ENCODE assay signal across 12 cellular contexts in the genomic region with DNA sequence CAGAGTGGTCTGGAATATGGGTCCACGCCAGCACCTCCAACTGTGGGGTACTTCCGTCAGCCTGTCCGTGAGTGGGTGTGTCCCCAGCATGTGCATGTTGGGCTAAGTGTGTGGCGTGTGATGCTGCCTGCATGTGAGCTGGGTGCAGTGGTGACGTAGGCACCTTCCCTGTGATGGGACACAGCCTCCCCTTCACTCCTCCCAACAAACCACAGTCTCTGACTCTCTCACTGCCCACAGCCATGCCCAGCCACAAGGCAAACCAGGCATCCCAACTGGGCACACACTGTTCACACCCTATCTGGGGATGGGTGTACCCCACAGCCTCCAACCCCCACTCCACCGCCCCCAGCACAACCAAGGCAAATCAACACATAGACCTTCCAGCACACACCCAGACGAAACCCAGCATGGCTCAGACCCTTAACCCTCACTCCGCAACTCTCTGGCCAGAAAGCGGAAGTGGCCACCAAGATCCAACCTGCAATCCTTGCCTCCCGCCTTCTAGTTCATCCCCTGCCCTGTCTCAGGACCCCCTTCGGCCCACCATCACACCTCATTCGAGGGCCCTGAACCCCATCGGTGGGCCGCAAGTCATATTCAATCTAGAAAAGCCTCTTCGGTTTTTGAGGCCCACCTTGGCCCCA. TPM values are rescaled to one million over a fixed set of nuclear protein-coding genes. Genes with fewer than 3 reads are reported as not detected.
A peak's percentile ranks its signal among the peaks of the same experiment; 100 is the strongest.
DNase-seq lines count a peak whose midpoint lies in the region; ATAC-seq and TF ChIP-seq lines count a peak whose summit lies in the region.
"Had no signal": no experiment of that assay in that cellular context is flagged by ENCODE, and none has a peak within 500 bp of the region (broad histone marks: within the 10 kb centered on the region; RNA-seq: fewer than 3 reads in every experiment).

No MANE protein-coding gene starts in this region.

- H4K20me1 ChIP-seq in OCI-LY1 (ENCODE audit: insufficient read depth, low read length) (no peaks in the 10 kb centered on the region), osteoblast (ENCODE audit: insufficient read depth, low read length) (peaks cover 3% of the 10 kb centered on the region)

- peak; percentile 6 for ATAC-seq in effector memory CD8-positive, alpha-beta T cell (replicated peaks)
- ATAC-seq in GM18502 (IDR thresholded peaks at IDR 0.05; ENCODE audit: poor library complexity, unreplicated experiment) = no peak
- ATAC-seq: gastrocnemius medialis had no signal

- H3K9me3 ChIP-seq in OCI-LY1 (ENCODE audit: low read length) (no peaks in the 10 kb centered on the region), osteoblast (ENCODE audit: low read depth, low read length) (no peaks in the 10 kb centered on the region)
- H3K9me3 ChIP-seq: gastrocnemius medialis had no signal

- no peaks in the 10 kb centered on the region for H3K9me3 Mint-ChIP-seq in Calu3 (ENCODE audit: low read depth, unreplicated experiment)
- no peaks in the 10 kb centered on the region for H3K9me3 Mint-ChIP-seq in effector memory CD8-positive, alpha-beta T cell

- H3K36me3 ChIP-seq in OCI-LY1 (ENCODE audit: insufficient read depth, low read length) = no peaks in the 10 kb centered on the region
- H3K36me3 ChIP-seq in osteoblast (ENCODE audit: insufficient read depth, low read length) = no peaks in the 10 kb centered on the region
- H3K36me3 ChIP-seq: gastrocnemius medialis had no signal

- intact Hi-C loops in Calu3 (cut with micrococcal nuclease; ENCODE audit: unreplicated experiment) = no loop called here

- no peaks in the 10 kb centered on the region for H3K79me2 ChIP-seq in OCI-LY1 (ENCODE audit: insufficient read depth, low read length)
- no peaks in the 10 kb centered on the region for H3K79me2 ChIP-seq in osteoblast (ENCODE audit: insufficient read depth, low read length)

- H3K9me2 ChIP-seq in OCI-LY1 (ENCODE audit: low read depth, low read length) = no peaks in the 10 kb centered on the region

- H3K27me3 ChIP-seq in OCI-LY1 (ENCODE audit: insufficient read depth, low read length) (no peaks in the 10 kb centered on the region), osteoblast (ENCODE audit: insufficient read depth, low read length) (peaks cover 56% of the 10 kb centered on the region)

- CTCF ChIA-PET in Calu3 (lab: Charles Lee) = no interaction called here

- H3F3A ChIP-seq in OCI-LY1 (ENCODE audit: insufficient read depth, low read length) = no peaks in the 10 kb centered on the region

- H3K4me2 ChIP-seq in OCI-LY1 (ENCODE audit: low read length) (peak overlapping the region; percentile 55; the same call in 1 of the 2 replicates), osteoblast (ENCODE audit: insufficient read depth, low read length) (peak overlapping the region; percentile 61)

- DNase-seq in Calu3 (no peak), osteoblast (ENCODE audit: insufficient read length, low spot score, missing footprints) (peak; percentile 87), NCI-H226 (no peak), NCI-H128 (lab: John Stamatoyannopoulos, UW; ENCODE audit: unreplicated experiment) (no peak), NCI-H446 treated with DMSO at 0.1 percent for 48 hours (lab: John Stamatoyannopoulos, UW) (no peak)
- DNase-seq in effector memory CD8-positive, alpha-beta T cell = no peak
- DNase-seq: activated CD4-positive, CD25-positive, alpha-beta regulatory T cell; gastrocnemius medialis; stimulated activated CD4-positive, alpha-beta T cell treated with anti-CD3 and anti-CD28 coated beads, Interleukin-2, amount 100 ng/mL, for 48 hours had no signal

- no peak overlapping the region for H3K27ac Mint-ChIP-seq in Calu3 (ENCODE audit: unreplicated experiment)
- H3K27ac Mint-ChIP-seq in effector memory CD8-positive, alpha-beta T cell = peak overlapping the region in 1 of 2 donors; percentile 90

- H3K27me3 Mint-ChIP-seq in Calu3 (ENCODE audit: unreplicated experiment) = peaks cover 62% of the 10 kb centered on the region
- peaks cover 44 to 75% of the 10 kb centered on the region in 2 donors for H3K27me3 Mint-ChIP-seq in effector memory CD8-positive, alpha-beta T cell

- no peak overlapping the region for H2AFZ ChIP-seq in OCI-LY1 (ENCODE audit: low read length)
- H2AFZ ChIP-seq in osteoblast (ENCODE audit: low read length) = no peak overlapping the region

- peak overlapping the region; percentile 46 for H3K4me3 Mint-ChIP-seq in Calu3 (ENCODE audit: low read depth, unreplicated experiment)
- peak overlapping the region; percentile 66 to 70 for H3K4me3 Mint-ChIP-seq in effector memory CD8-positive, alpha-beta T cell

- H3K27ac ChIP-seq in OCI-LY1 (ENCODE audit: low read depth, low read length, poor library complexity, severe bottlenecking) (no peak overlapping the region), osteoblast (ENCODE audit: low read depth, low read length) (no peak overlapping the region)
- H3K27ac ChIP-seq: gastrocnemius medialis had no signal

- no peak for TF ChIP-seq CTCF in Calu3 (IDR thresholded peaks at IDR 0.05; ENCODE audit: unreplicated experiment)
- no peak for TF ChIP-seq CTCF in OCI-LY1 (IDR thresholded peaks at IDR 0.05; ENCODE audit: low read length)
- TF ChIP-seq CTCF in osteoblast (IDR thresholded peaks at IDR 0.05; ENCODE audit: extremely low read depth, low read depth, low read length) = no peak

- no peaks in the 10 kb centered on the region for H3K4me1 Mint-ChIP-seq in Calu3 (ENCODE audit: low read depth, unreplicated experiment)
- peaks cover 16 to 21% of the 10 kb centered on the region in 2 donors for H3K4me1 Mint-ChIP-seq in effector memory CD8-positive, alpha-beta T cell (ENCODE audit: low read depth in 2 of 2)

- no peaks in the 10 kb centered on the region for H3K4me1 ChIP-seq in OCI-LY1 (ENCODE audit: insufficient read depth, low read length, severe bottlenecking)
- H3K4me1 ChIP-seq in osteoblast (ENCODE audit: insufficient read depth, low read length) = peaks cover 8% of the 10 kb centered on the region
- H3K4me1 ChIP-seq: gastrocnemius medialis had no signal

- BruUV-seq in Calu3 (replicated peaks; lab: Mats Ljungman, UMichigan) = no TSS peak

- no peak overlapping the region for H3K9ac ChIP-seq in OCI-LY1 (ENCODE audit: low read length)

- peaks cover 10% of the 10 kb centered on the region for H3K36me3 Mint-ChIP-seq in Calu3 (ENCODE audit: insufficient read depth, unreplicated experiment)
- H3K36me3 Mint-ChIP-seq in effector memory CD8-positive, alpha-beta T cell (ENCODE audit: insufficient read depth) = peaks cover 61% of the 10 kb centered on the region

- no peak overlapping the region for H3K4me3 ChIP-seq in OCI-LY1 (ENCODE audit: low read depth, low read length, poor library complexity, severe bottlenecking)
- peak overlapping the region; percentile 66 for H3K4me3 ChIP-seq in osteoblast (ENCODE audit: insufficient read depth, low read length)

RNA-seq across cellular contexts. Expression of a gene that starts 10.4 kb away (rescaled TPM):
- 0.34 and 0.35 TPM in 2 replicates for total RNA-seq in Calu3 (2022)
- 0.29 and 0.72 TPM in 2 replicates for total RNA-seq in osteoblast
- total RNA-seq: HT1080 had no signal

RNA-seq across cellular contexts. Expression of a gene that starts 12.4 kb away (rescaled TPM):
- total RNA-seq in Calu3 (2022) (5.5 and 6.4 TPM in 2 replicates), osteoblast (5.9 and 9.4 TPM in 2 replicates)

RNA-seq across cellular contexts. Expression of a gene that starts 12.7 kb away (rescaled TPM):
- total RNA-seq in Calu3 (2022) (64.7 and 72.9 TPM in 2 replicates), osteoblast (17.7 and 20.3 TPM in 2 replicates)

RNA-seq across cellular contexts. Expression of a gene that starts 24.2 kb away (rescaled TPM):
- 38.1 and 43.8 TPM in 2 replicates for total RNA-seq in Calu3 (2022)
- total RNA-seq in osteoblast = 46.7 and 46.9 TPM in 2 replicates

RNA-seq across cellular contexts. Expression of a gene that starts 43.1 kb away (rescaled TPM):
- total RNA-seq in Calu3 (2022) (0.57 and 0.59 TPM in 2 replicates), osteoblast (not detected in 2 replicates)
- total RNA-seq: gastrocnemius medialis had no signal
